In the genomic region with DNA sequence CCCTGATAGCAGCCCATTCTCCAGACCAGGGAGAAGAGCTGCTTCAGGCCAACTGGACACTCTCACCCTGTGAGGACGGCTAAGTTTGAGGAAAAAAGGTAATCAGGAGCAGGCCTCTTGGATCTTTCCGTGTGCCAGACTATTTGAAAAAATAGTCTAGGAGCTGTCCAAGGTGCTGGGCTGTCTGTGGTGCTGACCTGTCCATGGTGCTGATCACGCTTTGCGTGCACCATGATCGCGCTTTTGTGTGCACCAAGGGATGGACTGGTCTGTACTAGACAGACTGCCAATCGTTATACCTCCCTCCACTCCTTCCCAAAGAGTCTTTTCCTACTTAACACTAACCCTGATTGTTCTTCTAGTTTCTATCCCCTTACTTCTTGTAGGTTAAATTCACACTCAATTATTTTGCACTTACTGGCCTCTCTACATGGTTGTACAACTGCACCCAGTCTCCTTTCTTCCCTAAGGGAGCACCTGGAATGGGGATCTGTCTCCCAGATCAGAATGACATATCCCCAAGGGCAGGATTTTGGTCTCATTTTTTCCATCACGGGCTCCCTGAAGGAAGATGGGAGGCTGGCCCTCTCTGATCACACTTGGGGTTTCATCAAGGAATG, we compare ENCODE assay signal across 1 cellular context.
A peak's percentile ranks its signal among the peaks of the same experiment; 100 is the strongest.
TF ChIP-seq lines count a peak whose summit lies in the region.

No MANE protein-coding gene starts in this region.

TF ChIP-seq in K562, 482 proteins besides CTCF, POLR2A, EP300 and RAD21 (continued from another document and continues in another):
- TF ChIP-seq, protein P1, sequence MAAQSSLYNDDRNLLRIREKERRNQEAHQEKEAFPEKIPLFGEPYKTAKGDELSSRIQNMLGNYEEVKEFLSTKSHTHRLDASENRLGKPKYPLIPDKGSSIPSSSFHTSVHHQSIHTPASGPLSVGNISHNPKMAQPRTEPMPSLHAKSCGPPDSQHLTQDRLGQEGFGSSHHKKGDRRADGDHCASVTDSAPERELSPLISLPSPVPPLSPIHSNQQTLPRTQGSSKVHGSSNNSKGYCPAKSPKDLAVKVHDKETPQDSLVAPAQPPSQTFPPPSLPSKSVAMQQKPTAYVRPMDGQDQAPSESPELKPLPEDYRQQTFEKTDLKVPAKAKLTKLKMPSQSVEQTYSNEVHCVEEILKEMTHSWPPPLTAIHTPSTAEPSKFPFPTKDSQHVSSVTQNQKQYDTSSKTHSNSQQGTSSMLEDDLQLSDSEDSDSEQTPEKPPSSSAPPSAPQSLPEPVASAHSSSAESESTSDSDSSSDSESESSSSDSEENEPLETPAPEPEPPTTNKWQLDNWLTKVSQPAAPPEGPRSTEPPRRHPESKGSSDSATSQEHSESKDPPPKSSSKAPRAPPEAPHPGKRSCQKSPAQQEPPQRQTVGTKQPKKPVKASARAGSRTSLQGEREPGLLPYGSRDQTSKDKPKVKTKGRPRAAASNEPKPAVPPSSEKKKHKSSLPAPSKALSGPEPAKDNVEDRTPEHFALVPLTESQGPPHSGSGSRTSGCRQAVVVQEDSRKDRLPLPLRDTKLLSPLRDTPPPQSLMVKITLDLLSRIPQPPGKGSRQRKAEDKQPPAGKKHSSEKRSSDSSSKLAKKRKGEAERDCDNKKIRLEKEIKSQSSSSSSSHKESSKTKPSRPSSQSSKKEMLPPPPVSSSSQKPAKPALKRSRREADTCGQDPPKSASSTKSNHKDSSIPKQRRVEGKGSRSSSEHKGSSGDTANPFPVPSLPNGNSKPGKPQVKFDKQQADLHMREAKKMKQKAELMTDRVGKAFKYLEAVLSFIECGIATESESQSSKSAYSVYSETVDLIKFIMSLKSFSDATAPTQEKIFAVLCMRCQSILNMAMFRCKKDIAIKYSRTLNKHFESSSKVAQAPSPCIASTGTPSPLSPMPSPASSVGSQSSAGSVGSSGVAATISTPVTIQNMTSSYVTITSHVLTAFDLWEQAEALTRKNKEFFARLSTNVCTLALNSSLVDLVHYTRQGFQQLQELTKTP (IDR thresholded peaks at IDR 0.05; ENCODE audit: low read depth in 1 of 2, partially characterized antibody in 2 of 2): peak in 1 of 2 experiments; percentile 100
- no peak for TF ChIP-seq ZNF764 (CRISPR knock-in tag; IDR thresholded peaks at IDR 0.05; ENCODE audit: low read depth)
- TF ChIP-seq SREBF1 (IDR thresholded peaks at IDR 0.05; ENCODE audit: borderline replicate concordance, low read depth, low read length): peak; percentile 93; the same call in 1 of the 2 replicates
- no peak for TF ChIP-seq MYNN (IDR thresholded peaks at IDR 0.05)
- peak; percentile 96 for TF ChIP-seq MYNN (CRISPR knock-in tag; IDR thresholded peaks at IDR 0.05)
- TF ChIP-seq, protein P2, sequence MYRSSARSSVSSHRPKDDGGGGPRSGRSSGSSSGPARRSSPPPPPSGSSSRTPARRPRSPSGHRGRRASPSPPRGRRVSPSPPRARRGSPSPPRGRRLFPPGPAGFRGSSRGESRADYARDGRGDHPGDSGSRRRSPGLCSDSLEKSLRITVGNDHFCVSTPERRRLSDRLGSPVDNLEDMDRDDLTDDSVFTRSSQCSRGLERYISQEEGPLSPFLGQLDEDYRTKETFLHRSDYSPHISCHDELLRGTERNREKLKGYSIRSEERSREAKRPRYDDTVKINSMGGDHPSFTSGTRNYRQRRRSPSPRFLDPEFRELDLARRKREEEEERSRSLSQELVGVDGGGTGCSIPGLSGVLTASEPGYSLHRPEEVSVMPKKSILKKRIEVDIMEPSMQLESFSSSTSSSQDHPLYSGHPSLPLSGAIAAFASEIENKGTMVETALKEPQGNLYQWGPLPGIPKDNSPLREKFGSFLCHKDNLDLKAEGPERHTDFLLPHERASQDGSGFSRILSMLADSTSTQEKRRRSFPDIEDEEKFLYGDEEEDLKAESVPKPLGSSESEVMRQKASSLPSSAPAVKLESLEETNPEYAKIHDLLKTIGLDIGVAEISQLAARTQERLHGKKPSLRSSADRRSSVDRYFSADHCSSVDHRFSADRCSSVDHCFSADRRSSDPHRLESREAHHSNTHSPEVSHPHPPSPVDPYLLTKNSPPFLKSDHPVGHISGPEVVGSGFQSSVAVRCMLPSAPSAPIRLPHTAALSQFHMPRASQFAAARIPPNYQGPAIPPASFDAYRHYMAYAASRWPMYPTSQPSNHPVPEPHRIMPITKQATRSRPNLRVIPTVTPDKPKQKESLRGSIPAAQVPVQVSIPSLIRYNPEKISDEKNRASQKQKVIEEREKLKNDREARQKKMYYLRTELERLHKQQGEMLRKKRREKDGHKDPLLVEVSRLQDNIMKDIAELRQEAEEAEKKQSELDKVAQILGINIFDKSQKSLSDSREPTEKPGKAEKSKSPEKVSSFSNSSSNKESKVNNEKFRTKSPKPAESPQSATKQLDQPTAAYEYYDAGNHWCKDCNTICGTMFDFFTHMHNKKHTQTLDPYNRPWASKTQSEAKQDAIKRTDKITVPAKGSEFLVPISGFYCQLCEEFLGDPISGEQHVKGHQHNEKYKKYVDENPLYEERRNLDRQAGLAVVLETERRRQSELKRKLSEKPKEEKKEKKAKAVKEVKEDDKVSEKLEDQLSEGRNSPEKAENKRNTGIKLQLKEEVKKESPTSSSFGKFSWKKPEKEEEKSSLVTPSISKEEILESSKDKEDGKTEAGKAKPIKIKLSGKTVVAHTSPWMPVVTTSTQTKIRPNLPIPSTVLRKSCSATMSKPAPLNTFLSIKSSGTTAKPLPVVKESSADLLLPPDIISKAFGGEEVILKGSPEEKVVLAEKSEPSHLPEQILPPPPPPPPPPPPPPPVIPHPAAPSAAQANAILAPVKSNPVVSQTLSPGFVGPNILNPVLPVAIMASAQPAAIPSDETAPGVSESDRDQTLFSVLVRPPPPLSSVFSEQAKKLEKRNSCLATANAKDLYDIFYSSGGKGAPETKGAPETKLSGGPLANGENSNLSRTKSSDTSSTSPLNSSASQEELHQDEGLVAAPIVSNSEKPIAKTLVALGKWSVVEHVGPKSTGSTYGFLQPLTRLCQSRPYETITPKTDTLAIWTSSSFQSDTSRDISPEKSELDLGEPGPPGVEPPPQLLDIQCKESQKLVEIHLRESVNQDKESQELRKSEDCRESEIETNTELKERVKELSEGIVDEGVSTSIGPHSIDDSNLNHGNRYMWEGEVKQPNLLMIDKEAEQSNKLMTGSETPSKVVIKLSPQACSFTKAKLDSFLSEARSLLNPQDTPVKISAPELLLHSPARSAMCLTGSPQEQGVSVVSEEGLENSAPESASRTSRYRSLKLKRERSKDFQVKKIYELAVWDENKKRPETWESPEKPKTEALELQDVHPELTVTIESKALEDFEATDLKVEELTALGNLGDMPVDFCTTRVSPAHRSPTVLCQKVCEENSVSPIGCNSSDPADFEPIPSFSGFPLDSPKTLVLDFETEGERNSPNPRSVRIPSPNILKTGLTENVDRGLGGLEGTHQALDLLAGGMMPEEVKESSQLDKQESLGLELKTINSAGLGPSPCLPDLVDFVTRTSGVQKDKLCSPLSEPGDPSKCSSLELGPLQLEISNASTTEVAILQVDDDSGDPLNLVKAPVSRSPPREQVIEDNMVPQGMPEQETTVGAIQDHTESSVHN (IDR thresholded peaks at IDR 0.05; ENCODE audit: borderline replicate concordance in 1 of 2, low read depth in 1 of 2): no peak
- no peak for TF ChIP-seq ILF3 (IDR thresholded peaks at IDR 0.05; ENCODE audit: borderline replicate concordance)
- peak; percentile 89 for TF ChIP-seq ZNF311 (CRISPR knock-in tag; IDR thresholded peaks at IDR 0.05)
- no peak for TF ChIP-seq HNRNPLL (IDR thresholded peaks at IDR 0.05; ENCODE audit: low read depth, low read length, poor library complexity, severe bottlenecking)
- TF ChIP-seq MNT (conservative IDR thresholded peaks at IDR 0.05): peak; percentile 56 to 82
- TF ChIP-seq, protein P3, sequence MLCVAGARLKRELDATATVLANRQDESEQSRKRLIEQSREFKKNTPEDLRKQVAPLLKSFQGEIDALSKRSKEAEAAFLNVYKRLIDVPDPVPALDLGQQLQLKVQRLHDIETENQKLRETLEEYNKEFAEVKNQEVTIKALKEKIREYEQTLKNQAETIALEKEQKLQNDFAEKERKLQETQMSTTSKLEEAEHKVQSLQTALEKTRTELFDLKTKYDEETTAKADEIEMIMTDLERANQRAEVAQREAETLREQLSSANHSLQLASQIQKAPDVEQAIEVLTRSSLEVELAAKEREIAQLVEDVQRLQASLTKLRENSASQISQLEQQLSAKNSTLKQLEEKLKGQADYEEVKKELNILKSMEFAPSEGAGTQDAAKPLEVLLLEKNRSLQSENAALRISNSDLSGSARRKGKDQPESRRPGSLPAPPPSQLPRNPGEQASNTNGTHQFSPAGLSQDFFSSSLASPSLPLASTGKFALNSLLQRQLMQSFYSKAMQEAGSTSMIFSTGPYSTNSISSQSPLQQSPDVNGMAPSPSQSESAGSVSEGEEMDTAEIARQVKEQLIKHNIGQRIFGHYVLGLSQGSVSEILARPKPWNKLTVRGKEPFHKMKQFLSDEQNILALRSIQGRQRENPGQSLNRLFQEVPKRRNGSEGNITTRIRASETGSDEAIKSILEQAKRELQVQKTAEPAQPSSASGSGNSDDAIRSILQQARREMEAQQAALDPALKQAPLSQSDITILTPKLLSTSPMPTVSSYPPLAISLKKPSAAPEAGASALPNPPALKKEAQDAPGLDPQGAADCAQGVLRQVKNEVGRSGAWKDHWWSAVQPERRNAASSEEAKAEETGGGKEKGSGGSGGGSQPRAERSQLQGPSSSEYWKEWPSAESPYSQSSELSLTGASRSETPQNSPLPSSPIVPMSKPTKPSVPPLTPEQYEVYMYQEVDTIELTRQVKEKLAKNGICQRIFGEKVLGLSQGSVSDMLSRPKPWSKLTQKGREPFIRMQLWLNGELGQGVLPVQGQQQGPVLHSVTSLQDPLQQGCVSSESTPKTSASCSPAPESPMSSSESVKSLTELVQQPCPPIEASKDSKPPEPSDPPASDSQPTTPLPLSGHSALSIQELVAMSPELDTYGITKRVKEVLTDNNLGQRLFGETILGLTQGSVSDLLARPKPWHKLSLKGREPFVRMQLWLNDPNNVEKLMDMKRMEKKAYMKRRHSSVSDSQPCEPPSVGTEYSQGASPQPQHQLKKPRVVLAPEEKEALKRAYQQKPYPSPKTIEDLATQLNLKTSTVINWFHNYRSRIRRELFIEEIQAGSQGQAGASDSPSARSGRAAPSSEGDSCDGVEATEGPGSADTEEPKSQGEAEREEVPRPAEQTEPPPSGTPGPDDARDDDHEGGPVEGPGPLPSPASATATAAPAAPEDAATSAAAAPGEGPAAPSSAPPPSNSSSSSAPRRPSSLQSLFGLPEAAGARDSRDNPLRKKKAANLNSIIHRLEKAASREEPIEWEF (CRISPR knock-in tag; IDR thresholded peaks at IDR 0.05): no peak
- peak; percentile 89 for TF ChIP-seq ZBTB33 (CRISPR knock-in tag; IDR thresholded peaks at IDR 0.05)
- TF ChIP-seq GABPB2 (CRISPR knock-in tag; conservative IDR thresholded peaks at IDR 0.05): no peak
- 0 out of 2 replicates have a peak, but pooled peaks have one; percentile 44 for TF ChIP-seq ZNF41 (CRISPR knock-in tag; conservative IDR thresholded peaks at IDR 0.05)
- peak; percentile 91 for TF ChIP-seq ZNF263 (CRISPR knock-in tag; IDR thresholded peaks at IDR 0.05; ENCODE audit: borderline replicate concordance)
- TF ChIP-seq XRCC5 (IDR thresholded peaks at IDR 0.05; ENCODE audit: low read depth, low read length): peak; percentile 92; the same call in 1 of the 2 replicates
- no peak for TF ChIP-seq MYBL2 (IDR thresholded peaks at IDR 0.05; ENCODE audit: low read depth)
- no peak for TF ChIP-seq MYBL2 (CRISPR knock-in tag; IDR thresholded peaks at IDR 0.05; ENCODE audit: borderline replicate concordance)
- TF ChIP-seq EZH2 (IDR thresholded peaks at IDR 0.05; ENCODE audit: borderline replicate concordance, low read depth, low read length): no peak
- TF ChIP-seq SREBF2 (CRISPR knock-in tag; IDR thresholded peaks at IDR 0.05): peak; percentile 99; the same call in 1 of the 2 replicates
- TF ChIP-seq TRIM24 (IDR thresholded peaks at IDR 0.05): 0 out of 4 replicates have a peak, but pooled peaks of 1 of the 2 experiments have one; percentile 17
- TF ChIP-seq, protein P4, sequence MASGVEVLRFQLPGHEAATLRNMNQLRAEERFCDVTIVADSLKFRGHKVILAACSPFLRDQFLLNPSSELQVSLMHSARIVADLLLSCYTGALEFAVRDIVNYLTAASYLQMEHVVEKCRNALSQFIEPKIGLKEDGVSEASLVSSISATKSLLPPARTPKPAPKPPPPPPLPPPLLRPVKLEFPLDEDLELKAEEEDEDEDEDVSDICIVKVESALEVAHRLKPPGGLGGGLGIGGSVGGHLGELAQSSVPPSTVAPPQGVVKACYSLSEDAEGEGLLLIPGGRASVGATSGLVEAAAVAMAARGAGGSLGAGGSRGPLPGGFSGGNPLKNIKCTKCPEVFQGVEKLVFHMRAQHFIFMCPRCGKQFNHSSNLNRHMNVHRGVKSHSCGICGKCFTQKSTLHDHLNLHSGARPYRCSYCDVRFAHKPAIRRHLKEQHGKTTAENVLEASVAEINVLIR (CRISPR knock-in tag; IDR thresholded peaks at IDR 0.05): no peak; the same call in 1 of the 2 replicates
- peak; percentile 93 to 97 for TF ChIP-seq TEAD1 (CRISPR knock-in tag; IDR thresholded peaks at IDR 0.05)
- TF ChIP-seq DMBX1 (CRISPR knock-in tag; IDR thresholded peaks at IDR 0.05; ENCODE audit: borderline replicate concordance): peak; percentile 98
